ENCODE assay signal across 8 cellular contexts in genomic region chr11:78586452-78587046, GRCh38. TPM values are rescaled to one million over a fixed set of nuclear protein-coding genes. Genes with fewer than 3 reads are reported as not detected.
DNase-seq lines count a peak whose midpoint lies in the region; ATAC-seq and TF ChIP-seq lines count a peak whose summit lies in the region.

No MANE protein-coding gene starts in this region.

- no peaks in the 10 kb centered on the region for H3K27me3 ChIP-seq in GM23338 (ENCODE audit: insufficient read depth)

- ATAC-seq in GM23338 (no peak), HG02970 (IDR thresholded peaks at IDR 0.05; ENCODE audit: low FRiP score, unreplicated experiment) (no peak)

- H2AFZ ChIP-seq in GM23338, result no peak overlapping the region

- H3K4me3 Mint-ChIP-seq in GM23338, result no peak overlapping the region

- no peaks in the 10 kb centered on the region for H3K27me3 Mint-ChIP-seq in GM23338 (ENCODE audit: insufficient read depth, low read depth, poor library complexity)

- no peak overlapping the region for H3K4me3 ChIP-seq in GM23338

- H3K4me2 ChIP-seq in GM23338, result no peak overlapping the region

- no peaks in the 10 kb centered on the region for H3K36me3 ChIP-seq in GM23338 (ENCODE audit: insufficient read depth)

- peak; percentile 56 to 82 for TF ChIP-seq CTCF in GM23338 (conservative IDR thresholded peaks at IDR 0.05; ENCODE audit: low read depth in 2 of 2)

- no peaks in the 10 kb centered on the region for H3K4me1 Mint-ChIP-seq in GM23338

- H3K4me1 ChIP-seq in GM23338 (ENCODE audit: insufficient read depth), result no peaks in the 10 kb centered on the region

- no peaks in the 10 kb centered on the region for H3F3A ChIP-seq in GM23338 (replicated peaks; ENCODE audit: low read depth)

- no peaks in the 10 kb centered on the region for H4K20me1 ChIP-seq in GM23338 (replicated peaks; ENCODE audit: insufficient read depth)

- no peaks in the 10 kb centered on the region for H3K79me2 ChIP-seq in GM23338 (replicated peaks; ENCODE audit: insufficient read depth)

- no peak overlapping the region for H3K27ac ChIP-seq in GM23338 (ENCODE audit: low read depth)

- DNase-seq in AG20443 (ENCODE audit: low spot score), result peak; percentile 22
- DNase-seq in GM23338 (ENCODE audit: low spot score), result peak; percentile 47
- DNase-seq in SHP77 (lab: John Stamatoyannopoulos, UW), result peak; percentile 8 to 18
- DNase-seq in iPS-NIHi7 (ENCODE audit: extremely low spot score), result peak; percentile 27
- DNase-seq in GF-D8 (lab: John Stamatoyannopoulos, UW), result no peak
- no peak for DNase-seq in amniotic stem cell (lab: John Stamatoyannopoulos, UW)
- DNase-seq in C1 segment of cervical spinal cord (lab: John Stamatoyannopoulos, UW), result no peak

- H3K9me2 ChIP-seq in GM23338 (ENCODE audit: insufficient read depth), result no peaks in the 10 kb centered on the region; the same call in 1 of the 2 replicates

- peaks cover 7% of the 10 kb centered on the region; the same call in 2 of the 3 replicates for H3K36me3 Mint-ChIP-seq in GM23338 (ENCODE audit: low read depth)

- peaks cover 17% of the 10 kb centered on the region for H3K9me3 Mint-ChIP-seq in GM23338

- H3K27ac Mint-ChIP-seq in GM23338, result no peak overlapping the region

TF ChIP-seq in GM23338, 12 proteins besides CTCF, POLR2A, EP300 and RAD21:
- TF ChIP-seq ZNF462 (CRISPR knock-in tag; IDR thresholded peaks at IDR 0.05) (no peak), ZNF331 (CRISPR knock-in tag; IDR thresholded peaks at IDR 0.05; ENCODE audit: low read depth) (no peak), ZNF114 (CRISPR knock-in tag; IDR thresholded peaks at IDR 0.05) (no peak), JUNB (IDR thresholded peaks at IDR 0.05; ENCODE audit: unreplicated experiment) (no peak), POLR2AphosphoS5 (IDR thresholded peaks at IDR 0.05; ENCODE audit: low read depth) (no peak), REST (IDR thresholded peaks at IDR 0.05; ENCODE audit: unreplicated experiment) (no peak), NANOG (IDR thresholded peaks at IDR 0.05; ENCODE audit: borderline replicate concordance) (no peak), EZH2 (IDR thresholded peaks at IDR 0.05; ENCODE audit: low read depth, unreplicated experiment) (no peak), EZH2phosphoT487 (IDR thresholded peaks at IDR 0.05; ENCODE audit: unreplicated experiment) (no peak), STAT1 (IDR thresholded peaks at IDR 0.05; ENCODE audit: unreplicated experiment) (no peak), ETS1 (IDR thresholded peaks at IDR 0.05) (no peak), CREB1 (CRISPR knock-in tag; IDR thresholded peaks at IDR 0.05; ENCODE audit: low read depth) (no peak)

RNA-seq across cellular contexts. Expression of gene NARS2, which starts 11.9 kb away (rescaled TPM):
- total RNA-seq in GM23338 (2014; rRNA removed; shearing (Covaris generic)), result 40.9 and 45.7 TPM in 2 replicates
- polyA plus RNA-seq in GM23338 (2016; fragmentation: Nextera tagmentation; extraction: Ambion mirVana), result 50.9 and 62.0 TPM in 2 replicates

Comparison
In these comparisons a context has a peak if more than half of its experiments do, and no peak if none do; other contexts are left out.
1. DNase-seq: peak in AG20443 (single experiment), GM23338 (single experiment), SHP77 (2 of 2) and iPS-NIHi7 (single experiment); none in GF-D8 (single experiment), amniotic stem cell (single experiment) and C1 segment of cervical spinal cord (0 of 14).